ENCODE assay signal across 1 cellular context in the genomic region with DNA sequence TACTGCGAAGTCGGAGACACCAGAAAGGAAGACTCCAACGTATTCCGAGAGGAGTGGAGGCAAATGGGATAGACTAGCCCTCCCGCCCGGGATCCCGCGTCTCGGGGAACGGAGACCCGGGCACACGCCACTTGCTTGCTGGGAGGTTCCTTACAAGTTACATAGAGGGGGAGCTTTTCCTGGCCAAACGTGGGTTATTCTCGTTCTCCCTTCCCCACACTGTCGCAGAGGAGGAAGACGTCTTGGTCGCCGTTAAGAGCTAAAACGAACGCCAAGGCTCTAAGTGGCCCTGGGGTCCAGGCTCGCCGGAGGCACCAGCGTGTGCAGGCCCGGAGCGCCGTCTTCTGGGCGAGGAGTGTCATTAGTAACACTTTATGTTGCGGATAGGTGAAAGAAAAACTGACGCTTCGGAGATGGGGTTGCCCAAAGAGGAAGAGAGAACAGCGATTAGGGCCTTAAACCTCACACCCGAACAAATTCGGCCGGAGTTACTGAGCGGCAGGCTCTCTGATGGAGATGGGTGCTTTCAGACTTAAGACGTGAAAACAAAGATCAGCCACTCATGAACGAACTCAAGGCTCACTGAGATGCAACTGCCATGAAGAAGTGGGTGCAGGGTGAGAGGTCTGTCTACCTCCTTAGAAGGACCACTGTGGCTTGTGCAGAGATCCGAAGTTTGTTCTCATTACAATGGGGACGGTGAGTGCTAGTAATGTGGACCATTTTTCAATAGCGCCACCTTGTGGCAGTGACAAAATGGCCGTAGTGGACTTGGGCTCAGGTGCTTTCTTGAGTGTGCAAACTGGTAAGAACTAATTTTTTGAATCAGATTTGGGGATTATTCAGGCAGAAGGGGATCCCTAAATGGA.
TF ChIP-seq lines count a peak whose summit lies in the region.

No MANE protein-coding gene starts in this region.

TF ChIP-seq in HepG2, 621 proteins besides CTCF, POLR2A, EP300 and RAD21 (continued from another document and continues in another):
- TF ChIP-seq, protein P1, sequence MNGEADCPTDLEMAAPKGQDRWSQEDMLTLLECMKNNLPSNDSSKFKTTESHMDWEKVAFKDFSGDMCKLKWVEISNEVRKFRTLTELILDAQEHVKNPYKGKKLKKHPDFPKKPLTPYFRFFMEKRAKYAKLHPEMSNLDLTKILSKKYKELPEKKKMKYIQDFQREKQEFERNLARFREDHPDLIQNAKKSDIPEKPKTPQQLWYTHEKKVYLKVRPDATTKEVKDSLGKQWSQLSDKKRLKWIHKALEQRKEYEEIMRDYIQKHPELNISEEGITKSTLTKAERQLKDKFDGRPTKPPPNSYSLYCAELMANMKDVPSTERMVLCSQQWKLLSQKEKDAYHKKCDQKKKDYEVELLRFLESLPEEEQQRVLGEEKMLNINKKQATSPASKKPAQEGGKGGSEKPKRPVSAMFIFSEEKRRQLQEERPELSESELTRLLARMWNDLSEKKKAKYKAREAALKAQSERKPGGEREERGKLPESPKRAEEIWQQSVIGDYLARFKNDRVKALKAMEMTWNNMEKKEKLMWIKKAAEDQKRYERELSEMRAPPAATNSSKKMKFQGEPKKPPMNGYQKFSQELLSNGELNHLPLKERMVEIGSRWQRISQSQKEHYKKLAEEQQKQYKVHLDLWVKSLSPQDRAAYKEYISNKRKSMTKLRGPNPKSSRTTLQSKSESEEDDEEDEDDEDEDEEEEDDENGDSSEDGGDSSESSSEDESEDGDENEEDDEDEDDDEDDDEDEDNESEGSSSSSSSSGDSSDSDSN (CRISPR knock-in tag; IDR thresholded peaks at IDR 0.05) = peak; percentile 91
- TF ChIP-seq ZNF121 (CRISPR knock-in tag; IDR thresholded peaks at IDR 0.05) = no peak; the same call in 1 of the 2 replicates
- TF ChIP-seq, protein P2, sequence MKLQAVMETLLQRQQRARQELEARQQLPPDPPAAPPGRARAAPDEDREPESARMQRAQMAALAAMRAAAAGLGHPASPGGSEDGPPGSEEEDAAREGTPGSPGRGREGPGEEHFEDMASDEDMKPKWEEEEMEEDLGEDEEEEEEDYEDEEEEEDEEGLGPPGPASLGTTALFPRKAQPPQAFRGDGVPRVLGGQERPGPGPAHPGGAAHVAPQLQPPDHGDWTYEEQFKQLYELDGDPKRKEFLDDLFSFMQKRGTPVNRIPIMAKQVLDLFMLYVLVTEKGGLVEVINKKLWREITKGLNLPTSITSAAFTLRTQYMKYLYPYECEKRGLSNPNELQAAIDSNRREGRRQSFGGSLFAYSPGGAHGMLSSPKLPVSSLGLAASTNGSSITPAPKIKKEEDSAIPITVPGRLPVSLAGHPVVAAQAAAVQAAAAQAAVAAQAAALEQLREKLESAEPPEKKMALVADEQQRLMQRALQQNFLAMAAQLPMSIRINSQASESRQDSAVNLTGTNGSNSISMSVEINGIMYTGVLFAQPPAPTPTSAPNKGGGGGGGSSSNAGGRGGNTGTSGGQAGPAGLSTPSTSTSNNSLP (IDR thresholded peaks at IDR 0.05; ENCODE audit: low read depth, low read length) = no peak
- TF ChIP-seq, protein P3, sequence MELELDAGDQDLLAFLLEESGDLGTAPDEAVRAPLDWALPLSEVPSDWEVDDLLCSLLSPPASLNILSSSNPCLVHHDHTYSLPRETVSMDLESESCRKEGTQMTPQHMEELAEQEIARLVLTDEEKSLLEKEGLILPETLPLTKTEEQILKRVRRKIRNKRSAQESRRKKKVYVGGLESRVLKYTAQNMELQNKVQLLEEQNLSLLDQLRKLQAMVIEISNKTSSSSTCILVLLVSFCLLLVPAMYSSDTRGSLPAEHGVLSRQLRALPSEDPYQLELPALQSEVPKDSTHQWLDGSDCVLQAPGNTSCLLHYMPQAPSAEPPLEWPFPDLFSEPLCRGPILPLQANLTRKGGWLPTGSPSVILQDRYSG (CRISPR knock-in tag; IDR thresholded peaks at IDR 0.05) = 0 out of 2 replicates have a peak, but pooled peaks have one; percentile 8
- no peak for TF ChIP-seq ZNF724P (CRISPR knock-in tag; IDR thresholded peaks at IDR 0.05; ENCODE audit: borderline replicate concordance)
- TF ChIP-seq REPIN1 (CRISPR knock-in tag; IDR thresholded peaks at IDR 0.05; ENCODE audit: borderline replicate concordance, low read depth) = peak; percentile 19; the same call in 1 of the 2 replicates
- peak; percentile 93; the same call in 1 of the 2 replicates for TF ChIP-seq HOXA5 (CRISPR knock-in tag; IDR thresholded peaks at IDR 0.05)
- TF ChIP-seq ZNF180 (CRISPR knock-in tag; IDR thresholded peaks at IDR 0.05; ENCODE audit: borderline replicate concordance, low read depth) = no peak
- 0 out of 2 replicates have a peak, but pooled peaks have one; percentile 67 for TF ChIP-seq ZNF343 (CRISPR knock-in tag; IDR thresholded peaks at IDR 0.05)
- peak; percentile 24; the same call in 1 of the 2 replicates for TF ChIP-seq ZNF264 (CRISPR knock-in tag; IDR thresholded peaks at IDR 0.05)
- peak; percentile 83; the same call in 1 of the 2 replicates for TF ChIP-seq SMAD1 (CRISPR knock-in tag; IDR thresholded peaks at IDR 0.05; ENCODE audit: borderline replicate concordance, low read depth)
- TF ChIP-seq IRF2 (CRISPR knock-in tag; IDR thresholded peaks at IDR 0.05) = peak; percentile 47; the same call in 1 of the 2 replicates
- TF ChIP-seq SOX6 (IDR thresholded peaks at IDR 0.05) = no peak
- peak; percentile 39; the same call in 1 of the 2 replicates for TF ChIP-seq SOX6 (CRISPR knock-in tag; IDR thresholded peaks at IDR 0.05)
- peak; percentile 15; the same call in 1 of the 2 replicates for TF ChIP-seq ZFP1 (CRISPR knock-in tag; IDR thresholded peaks at IDR 0.05)
- TF ChIP-seq, protein P4, sequence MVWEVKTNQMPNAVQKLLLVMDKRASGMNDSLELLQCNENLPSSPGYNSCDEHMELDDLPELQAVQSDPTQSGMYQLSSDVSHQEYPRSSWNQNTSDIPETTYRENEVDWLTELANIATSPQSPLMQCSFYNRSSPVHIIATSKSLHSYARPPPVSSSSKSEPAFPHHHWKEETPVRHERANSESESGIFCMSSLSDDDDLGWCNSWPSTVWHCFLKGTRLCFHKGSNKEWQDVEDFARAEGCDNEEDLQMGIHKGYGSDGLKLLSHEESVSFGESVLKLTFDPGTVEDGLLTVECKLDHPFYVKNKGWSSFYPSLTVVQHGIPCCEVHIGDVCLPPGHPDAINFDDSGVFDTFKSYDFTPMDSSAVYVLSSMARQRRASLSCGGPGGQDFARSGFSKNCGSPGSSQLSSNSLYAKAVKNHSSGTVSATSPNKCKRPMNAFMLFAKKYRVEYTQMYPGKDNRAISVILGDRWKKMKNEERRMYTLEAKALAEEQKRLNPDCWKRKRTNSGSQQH (CRISPR knock-in tag; IDR thresholded peaks at IDR 0.05; ENCODE audit: low read depth) = 0 out of 2 replicates have a peak, but pooled peaks have one; percentile 8
- 0 out of 2 replicates have a peak, but pooled peaks have one; percentile 41 for TF ChIP-seq ZNF670 (CRISPR knock-in tag; IDR thresholded peaks at IDR 0.05; ENCODE audit: borderline replicate concordance)
- 0 out of 2 replicates have a peak, but pooled peaks have one; percentile 68 for TF ChIP-seq ZSCAN20 (CRISPR knock-in tag; IDR thresholded peaks at IDR 0.05; ENCODE audit: borderline replicate concordance)
- TF ChIP-seq ZNF749 (CRISPR knock-in tag; IDR thresholded peaks at IDR 0.05; ENCODE audit: borderline replicate concordance) = peak; percentile 72; the same call in 1 of the 2 replicates
- no peak for TF ChIP-seq ETV6 (CRISPR knock-in tag; conservative IDR thresholded peaks at IDR 0.05)
- TF ChIP-seq, protein P5, sequence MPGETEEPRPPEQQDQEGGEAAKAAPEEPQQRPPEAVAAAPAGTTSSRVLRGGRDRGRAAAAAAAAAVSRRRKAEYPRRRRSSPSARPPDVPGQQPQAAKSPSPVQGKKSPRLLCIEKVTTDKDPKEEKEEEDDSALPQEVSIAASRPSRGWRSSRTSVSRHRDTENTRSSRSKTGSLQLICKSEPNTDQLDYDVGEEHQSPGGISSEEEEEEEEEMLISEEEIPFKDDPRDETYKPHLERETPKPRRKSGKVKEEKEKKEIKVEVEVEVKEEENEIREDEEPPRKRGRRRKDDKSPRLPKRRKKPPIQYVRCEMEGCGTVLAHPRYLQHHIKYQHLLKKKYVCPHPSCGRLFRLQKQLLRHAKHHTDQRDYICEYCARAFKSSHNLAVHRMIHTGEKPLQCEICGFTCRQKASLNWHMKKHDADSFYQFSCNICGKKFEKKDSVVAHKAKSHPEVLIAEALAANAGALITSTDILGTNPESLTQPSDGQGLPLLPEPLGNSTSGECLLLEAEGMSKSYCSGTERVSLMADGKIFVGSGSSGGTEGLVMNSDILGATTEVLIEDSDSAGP (CRISPR knock-in tag; IDR thresholded peaks at IDR 0.05; ENCODE audit: borderline replicate concordance) = peak; percentile 85; the same call in 1 of the 2 replicates
- 0 out of 2 replicates have a peak, but pooled peaks have one; percentile 7 for TF ChIP-seq NR2F6 (IDR thresholded peaks at IDR 0.05)
- no peak; the same call in 1 of the 2 replicates for TF ChIP-seq NR2F6 (CRISPR knock-in tag; IDR thresholded peaks at IDR 0.05)
- TF ChIP-seq, protein P6, sequence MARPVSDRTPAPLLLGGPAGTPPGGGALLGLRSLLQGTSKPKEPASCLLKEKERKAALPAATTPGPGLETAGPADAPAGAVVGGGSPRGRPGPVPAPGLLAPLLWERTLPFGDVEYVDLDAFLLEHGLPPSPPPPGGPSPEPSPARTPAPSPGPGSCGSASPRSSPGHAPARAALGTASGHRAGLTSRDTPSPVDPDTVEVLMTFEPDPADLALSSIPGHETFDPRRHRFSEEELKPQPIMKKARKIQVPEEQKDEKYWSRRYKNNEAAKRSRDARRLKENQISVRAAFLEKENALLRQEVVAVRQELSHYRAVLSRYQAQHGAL (CRISPR knock-in tag; IDR thresholded peaks at IDR 0.05; ENCODE audit: not compliant biosample characterization) = no peak
- TF ChIP-seq HNF4G (IDR thresholded peaks at IDR 0.05; ENCODE audit: borderline replicate concordance, low read depth, low read length) = no peak
- TF ChIP-seq HNF4G (CRISPR knock-in tag; IDR thresholded peaks at IDR 0.05; ENCODE audit: borderline replicate concordance, low read depth) = 0 out of 2 replicates have a peak, but pooled peaks have one; percentile 38
- TF ChIP-seq MEF2D (CRISPR knock-in tag; IDR thresholded peaks at IDR 0.05) = peak; percentile 66; the same call in 1 of the 2 replicates
- 0 out of 2 replicates have a peak, but pooled peaks have one; percentile 31 for TF ChIP-seq RXRB (CRISPR knock-in tag; IDR thresholded peaks at IDR 0.05; ENCODE audit: borderline replicate concordance)
- TF ChIP-seq, protein P7, sequence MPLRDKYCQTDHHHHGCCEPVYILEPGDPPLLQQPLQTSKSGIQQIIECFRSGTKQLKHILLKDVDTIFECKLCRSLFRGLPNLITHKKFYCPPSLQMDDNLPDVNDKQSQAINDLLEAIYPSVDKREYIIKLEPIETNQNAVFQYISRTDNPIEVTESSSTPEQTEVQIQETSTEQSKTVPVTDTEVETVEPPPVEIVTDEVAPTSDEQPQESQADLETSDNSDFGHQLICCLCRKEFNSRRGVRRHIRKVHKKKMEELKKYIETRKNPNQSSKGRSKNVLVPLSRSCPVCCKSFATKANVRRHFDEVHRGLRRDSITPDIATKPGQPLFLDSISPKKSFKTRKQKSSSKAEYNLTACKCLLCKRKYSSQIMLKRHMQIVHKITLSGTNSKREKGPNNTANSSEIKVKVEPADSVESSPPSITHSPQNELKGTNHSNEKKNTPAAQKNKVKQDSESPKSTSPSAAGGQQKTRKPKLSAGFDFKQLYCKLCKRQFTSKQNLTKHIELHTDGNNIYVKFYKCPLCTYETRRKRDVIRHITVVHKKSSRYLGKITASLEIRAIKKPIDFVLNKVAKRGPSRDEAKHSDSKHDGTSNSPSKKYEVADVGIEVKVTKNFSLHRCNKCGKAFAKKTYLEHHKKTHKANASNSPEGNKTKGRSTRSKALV (CRISPR knock-in tag; IDR thresholded peaks at IDR 0.05) = peak; percentile 83; the same call in 1 of the 2 replicates
- no peak for TF ChIP-seq ZNF570 (CRISPR knock-in tag; IDR thresholded peaks at IDR 0.05; ENCODE audit: borderline replicate concordance)
- 0 out of 2 replicates have a peak, but pooled peaks have one; percentile 55 for TF ChIP-seq HES4 (CRISPR knock-in tag; IDR thresholded peaks at IDR 0.05; ENCODE audit: borderline replicate concordance)
- TF ChIP-seq MED13 (CRISPR knock-in tag; IDR thresholded peaks at IDR 0.05) = no peak
- TF ChIP-seq ZNF550 (CRISPR knock-in tag; IDR thresholded peaks at IDR 0.05; ENCODE audit: borderline replicate concordance) = no peak; the same call in 1 of the 2 replicates
- peak; percentile 67 for TF ChIP-seq GABPB1 (CRISPR knock-in tag; IDR thresholded peaks at IDR 0.05)
- TF ChIP-seq ZNF333 (CRISPR knock-in tag; IDR thresholded peaks at IDR 0.05; ENCODE audit: borderline replicate concordance) = no peak
- TF ChIP-seq ZKSCAN1 (IDR thresholded peaks at IDR 0.05; ENCODE audit: low read length) = no peak
- no peak for TF ChIP-seq TBX3 (IDR thresholded peaks at IDR 0.05; ENCODE audit: borderline replicate concordance)
- peak; percentile 80; the same call in 1 of the 2 replicates for TF ChIP-seq ZNF224 (CRISPR knock-in tag; IDR thresholded peaks at IDR 0.05)
- TF ChIP-seq NR2C2 (CRISPR knock-in tag; IDR thresholded peaks at IDR 0.05; ENCODE audit: borderline replicate concordance) = no peak
- TF ChIP-seq, protein P8, sequence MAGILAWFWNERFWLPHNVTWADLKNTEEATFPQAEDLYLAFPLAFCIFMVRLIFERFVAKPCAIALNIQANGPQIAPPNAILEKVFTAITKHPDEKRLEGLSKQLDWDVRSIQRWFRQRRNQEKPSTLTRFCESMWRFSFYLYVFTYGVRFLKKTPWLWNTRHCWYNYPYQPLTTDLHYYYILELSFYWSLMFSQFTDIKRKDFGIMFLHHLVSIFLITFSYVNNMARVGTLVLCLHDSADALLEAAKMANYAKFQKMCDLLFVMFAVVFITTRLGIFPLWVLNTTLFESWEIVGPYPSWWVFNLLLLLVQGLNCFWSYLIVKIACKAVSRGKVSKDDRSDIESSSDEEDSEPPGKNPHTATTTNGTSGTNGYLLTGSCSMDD (CRISPR knock-in tag; IDR thresholded peaks at IDR 0.05) = no peak
- no peak for TF ChIP-seq RFX1 (IDR thresholded peaks at IDR 0.05)
- TF ChIP-seq ZNF878 (CRISPR knock-in tag; IDR thresholded peaks at IDR 0.05) = no peak; the same call in 1 of the 2 replicates
- TF ChIP-seq XRCC5 (optimal IDR thresholded peaks at IDR 0.05; ENCODE audit: low read length) = peak; percentile 60
- TF ChIP-seq SOX5 (CRISPR knock-in tag; IDR thresholded peaks at IDR 0.05; ENCODE audit: borderline replicate concordance) = peak; percentile 18; the same call in 1 of the 2 replicates
- TF ChIP-seq, protein P9, sequence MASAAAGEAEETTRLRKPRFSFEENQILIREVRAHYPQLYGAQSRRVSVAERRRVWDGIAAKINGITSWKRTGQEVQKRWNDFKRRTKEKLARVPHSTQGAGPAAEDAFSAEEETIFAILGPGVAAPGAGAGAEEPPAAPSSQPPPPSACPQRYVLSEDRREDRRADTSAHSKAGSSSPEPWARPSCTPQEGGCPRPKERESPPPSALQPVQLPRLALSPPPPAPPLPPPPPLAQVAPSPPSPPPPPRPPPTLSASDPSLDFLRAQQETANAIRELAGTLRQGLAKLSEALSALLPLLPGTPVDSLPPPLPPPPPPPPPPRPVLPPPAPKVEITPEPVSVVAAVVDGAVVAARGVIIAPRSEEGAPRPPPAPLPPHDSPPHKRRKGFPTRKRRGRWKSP (CRISPR knock-in tag; IDR thresholded peaks at IDR 0.05) = peak; percentile 51
